ENCODE assay signal across 11 cellular contexts in the genomic region with DNA sequence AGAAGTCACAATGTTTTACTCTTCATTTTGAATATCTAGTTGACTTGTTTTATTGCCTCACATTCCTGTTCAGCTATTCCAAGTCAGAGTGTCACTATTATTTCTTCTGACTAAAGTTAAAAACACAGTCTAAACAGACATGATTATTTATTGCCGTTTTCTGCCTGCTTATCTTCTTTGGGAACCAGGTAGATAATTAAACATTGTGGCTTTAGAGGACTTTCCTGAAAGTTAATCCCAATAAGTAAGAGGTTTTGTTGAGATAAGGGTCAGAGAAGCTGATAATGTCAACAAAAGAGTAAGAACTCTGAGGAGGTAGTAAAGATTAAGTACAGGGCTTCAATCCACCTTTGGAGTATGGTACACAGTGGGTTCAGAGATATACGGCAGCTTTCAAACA. TPM values are rescaled to one million over a fixed set of nuclear protein-coding genes. Genes with fewer than 3 reads are reported as not detected.
DNase-seq lines count a peak whose midpoint lies in the region; ATAC-seq, FAIRE-seq and TF ChIP-seq lines count a peak whose summit lies in the region.
"Had no signal": no experiment of that assay in that cellular context is flagged by ENCODE, and none has a peak within 500 bp of the region (broad histone marks: within the 10 kb centered on the region; RNA-seq: fewer than 3 reads in every experiment).

No MANE protein-coding gene starts in this region.

- H3K4me3 Mint-ChIP-seq in progenitor cell of endocrine pancreas (ENCODE audit: low read depth), result peak overlapping the region; percentile 11
- H3K4me3 Mint-ChIP-seq: CD8-positive, alpha-beta T cell; H9 had no signal

- H3K4me1 Mint-ChIP-seq in progenitor cell of endocrine pancreas (ENCODE audit: low read depth), result peaks cover 45% of the 10 kb centered on the region

- peaks cover 7% of the 10 kb centered on the region for H3K36me3 Mint-ChIP-seq in progenitor cell of endocrine pancreas (ENCODE audit: insufficient read depth)

- DNase-seq in DMS79 treated with DMSO at 0.1 percent for 48 hours (lab: John Stamatoyannopoulos, UW) (peak; percentile 64), RCC 7860 (ENCODE audit: low spot score) (no peak), left colon (no peak), progenitor cell of endocrine pancreas (ENCODE audit: low spot score, unreplicated experiment) (no peak), NCI-H526 treated with DMSO at 0.1 percent for 48 hours (lab: John Stamatoyannopoulos, UW) (no peak), posterior cingulate gyrus (no peak), KG1 (lab: John Stamatoyannopoulos, UW) (no peak), left ventricle myocardium superior (no peak)
- DNase-seq: NCI-H748 treated with DMSO at 0.1 percent for 48 hours had no signal

- peak overlapping the region; percentile 65 for H3K27ac Mint-ChIP-seq in progenitor cell of endocrine pancreas
- H3K27ac Mint-ChIP-seq: CD8-positive, alpha-beta T cell had no signal

- no peak for TF ChIP-seq CTCF in progenitor cell of endocrine pancreas (IDR thresholded peaks at IDR 0.05; ENCODE audit: unreplicated experiment)

- FAIRE-seq in RCC 7860 (lab: Jason Lieb, UNC), result peak; percentile 18

- ATAC-seq in left colon (peak; percentile 11), left ventricle myocardium superior (no peak)
- ATAC-seq: CD8-positive, alpha-beta T cell had no signal

- no peaks in the 10 kb centered on the region for H3K9me3 Mint-ChIP-seq in progenitor cell of endocrine pancreas (ENCODE audit: low read depth)
- H3K9me3 Mint-ChIP-seq: CD8-positive, alpha-beta T cell; H9 had no signal

- no peaks in the 10 kb centered on the region for H3K27me3 Mint-ChIP-seq in progenitor cell of endocrine pancreas

- intact Hi-C loops in left colon (cut with DNase I, micrococcal nuclease) (loop anchor here in 1 of 2 donors (5.0 kb wide), 1 partner anchor 604 kb away; no protein-coding TSS in a partner anchor), posterior cingulate gyrus (cut with DNase I) (loop anchor here (1.0 to 2.0 kb wide), 2 partner anchors 606 to 1375 kb away; no protein-coding TSS in a partner anchor), left ventricle myocardium superior (cut with micrococcal nuclease) (no loop called here)

RNA-seq across cellular contexts. Expression of gene PCNX2, which starts 53.7 kb away (rescaled TPM):
- total RNA-seq in left colon, result 1 to 10 TPM; 5.7 to 9.8 TPM
- 33.6 and 37.0 TPM in 2 replicates for total RNA-seq in progenitor cell of endocrine pancreas
- total RNA-seq in left ventricle myocardium superior, result 1.3 TPM
